In genomic region chr10:22230331-22230833, GRCh38 we compare ENCODE assay signal across 1 cellular context.
TF ChIP-seq lines count a peak whose summit lies in the region.

No MANE protein-coding gene starts in this region.

TF ChIP-seq in K562, 482 proteins besides CTCF, POLR2A, EP300 and RAD21 (continued from another document):
- TF ChIP-seq, protein P1, sequence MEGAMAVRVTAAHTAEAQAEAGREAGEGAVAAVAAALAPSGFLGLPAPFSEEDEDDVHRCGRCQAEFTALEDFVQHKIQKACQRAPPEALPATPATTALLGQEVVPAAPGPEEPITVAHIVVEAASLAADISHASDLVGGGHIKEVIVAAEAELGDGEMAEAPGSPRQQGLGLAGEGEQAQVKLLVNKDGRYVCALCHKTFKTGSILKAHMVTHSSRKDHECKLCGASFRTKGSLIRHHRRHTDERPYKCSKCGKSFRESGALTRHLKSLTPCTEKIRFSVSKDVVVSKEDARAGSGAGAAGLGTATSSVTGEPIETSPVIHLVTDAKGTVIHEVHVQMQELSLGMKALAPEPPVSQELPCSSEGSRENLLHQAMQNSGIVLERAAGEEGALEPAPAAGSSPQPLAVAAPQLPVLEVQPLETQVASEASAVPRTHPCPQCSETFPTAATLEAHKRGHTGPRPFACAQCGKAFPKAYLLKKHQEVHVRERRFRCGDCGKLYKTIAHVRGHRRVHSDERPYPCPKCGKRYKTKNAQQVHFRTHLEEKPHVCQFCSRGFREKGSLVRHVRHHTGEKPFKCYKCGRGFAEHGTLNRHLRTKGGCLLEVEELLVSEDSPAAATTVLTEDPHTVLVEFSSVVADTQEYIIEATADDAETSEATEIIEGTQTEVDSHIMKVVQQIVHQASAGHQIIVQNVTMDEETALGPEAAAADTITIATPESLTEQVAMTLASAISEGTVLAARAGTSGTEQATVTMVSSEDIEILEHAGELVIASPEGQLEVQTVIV (CRISPR knock-in tag; IDR thresholded peaks at IDR 0.05; ENCODE audit: borderline replicate concordance) = no peak
- TF ChIP-seq, protein P2, sequence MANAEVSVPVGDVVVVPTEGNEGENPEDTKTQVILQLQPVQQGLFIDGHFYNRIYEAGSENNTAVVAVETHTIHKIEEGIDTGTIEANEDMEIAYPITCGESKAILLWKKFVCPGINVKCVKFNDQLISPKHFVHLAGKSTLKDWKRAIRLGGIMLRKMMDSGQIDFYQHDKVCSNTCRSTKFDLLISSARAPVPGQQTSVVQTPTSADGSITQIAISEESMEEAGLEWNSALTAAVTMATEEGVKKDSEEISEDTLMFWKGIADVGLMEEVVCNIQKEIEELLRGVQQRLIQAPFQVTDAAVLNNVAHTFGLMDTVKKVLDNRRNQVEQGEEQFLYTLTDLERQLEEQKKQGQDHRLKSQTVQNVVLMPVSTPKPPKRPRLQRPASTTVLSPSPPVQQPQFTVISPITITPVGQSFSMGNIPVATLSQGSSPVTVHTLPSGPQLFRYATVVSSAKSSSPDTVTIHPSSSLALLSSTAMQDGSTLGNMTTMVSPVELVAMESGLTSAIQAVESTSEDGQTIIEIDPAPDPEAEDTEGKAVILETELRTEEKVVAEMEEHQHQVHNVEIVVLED (CRISPR knock-in tag; IDR thresholded peaks at IDR 0.05) = 0 out of 2 replicates have a peak, but pooled peaks have one; percentile 29
- peak; percentile 37; the same call in 1 of the 2 replicates for TF ChIP-seq POLR2AphosphoS5 (IDR thresholded peaks at IDR 0.05; ENCODE audit: control insufficient read depth, insufficient read depth, low read depth, low read length)
- no peak for TF ChIP-seq SMARCA5 (IDR thresholded peaks at IDR 0.05)
- TF ChIP-seq PRPF4 (IDR thresholded peaks at IDR 0.05; ENCODE audit: insufficient read depth, low read depth, low read length, poor library complexity, severe bottlenecking) = no peak
- TF ChIP-seq, protein P3, sequence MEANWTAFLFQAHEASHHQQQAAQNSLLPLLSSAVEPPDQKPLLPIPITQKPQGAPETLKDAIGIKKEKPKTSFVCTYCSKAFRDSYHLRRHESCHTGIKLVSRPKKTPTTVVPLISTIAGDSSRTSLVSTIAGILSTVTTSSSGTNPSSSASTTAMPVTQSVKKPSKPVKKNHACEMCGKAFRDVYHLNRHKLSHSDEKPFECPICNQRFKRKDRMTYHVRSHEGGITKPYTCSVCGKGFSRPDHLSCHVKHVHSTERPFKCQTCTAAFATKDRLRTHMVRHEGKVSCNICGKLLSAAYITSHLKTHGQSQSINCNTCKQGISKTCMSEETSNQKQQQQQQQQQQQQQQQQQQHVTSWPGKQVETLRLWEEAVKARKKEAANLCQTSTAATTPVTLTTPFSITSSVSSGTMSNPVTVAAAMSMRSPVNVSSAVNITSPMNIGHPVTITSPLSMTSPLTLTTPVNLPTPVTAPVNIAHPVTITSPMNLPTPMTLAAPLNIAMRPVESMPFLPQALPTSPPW (CRISPR knock-in tag; IDR thresholded peaks at IDR 0.05) = no peak
- TF ChIP-seq, protein P4, sequence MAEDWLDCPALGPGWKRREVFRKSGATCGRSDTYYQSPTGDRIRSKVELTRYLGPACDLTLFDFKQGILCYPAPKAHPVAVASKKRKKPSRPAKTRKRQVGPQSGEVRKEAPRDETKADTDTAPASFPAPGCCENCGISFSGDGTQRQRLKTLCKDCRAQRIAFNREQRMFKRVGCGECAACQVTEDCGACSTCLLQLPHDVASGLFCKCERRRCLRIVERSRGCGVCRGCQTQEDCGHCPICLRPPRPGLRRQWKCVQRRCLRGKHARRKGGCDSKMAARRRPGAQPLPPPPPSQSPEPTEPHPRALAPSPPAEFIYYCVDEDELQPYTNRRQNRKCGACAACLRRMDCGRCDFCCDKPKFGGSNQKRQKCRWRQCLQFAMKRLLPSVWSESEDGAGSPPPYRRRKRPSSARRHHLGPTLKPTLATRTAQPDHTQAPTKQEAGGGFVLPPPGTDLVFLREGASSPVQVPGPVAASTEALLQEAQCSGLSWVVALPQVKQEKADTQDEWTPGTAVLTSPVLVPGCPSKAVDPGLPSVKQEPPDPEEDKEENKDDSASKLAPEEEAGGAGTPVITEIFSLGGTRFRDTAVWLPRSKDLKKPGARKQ (CRISPR knock-in tag; IDR thresholded peaks at IDR 0.05) = no peak
- peak; percentile 47 for TF ChIP-seq NFYB (IDR thresholded peaks at IDR 0.05; ENCODE audit: extremely low read depth, insufficient read length)
- no peak for TF ChIP-seq KHSRP (IDR thresholded peaks at IDR 0.05)
- peak; percentile 67 for TF ChIP-seq TBP (optimal IDR thresholded peaks at IDR 0.05; ENCODE audit: low read depth, low read length)
- TF ChIP-seq ZNF124 (CRISPR knock-in tag; IDR thresholded peaks at IDR 0.05) = no peak
- no peak for TF ChIP-seq NR2C2 (CRISPR knock-in tag; IDR thresholded peaks at IDR 0.05)
- TF ChIP-seq NR2C2 (tag; IDR thresholded peaks at IDR 0.05) = no peak
- TF ChIP-seq ZNF143 (CRISPR knock-in tag; IDR thresholded peaks at IDR 0.05) = no peak
- TF ChIP-seq TAF15 (IDR thresholded peaks at IDR 0.05; ENCODE audit: low read depth, low read length) = no peak
TF ChIP-seq in K562: peak in this region for 59.
